ENCODE assay signal across 14 cellular contexts in the genomic region with DNA sequence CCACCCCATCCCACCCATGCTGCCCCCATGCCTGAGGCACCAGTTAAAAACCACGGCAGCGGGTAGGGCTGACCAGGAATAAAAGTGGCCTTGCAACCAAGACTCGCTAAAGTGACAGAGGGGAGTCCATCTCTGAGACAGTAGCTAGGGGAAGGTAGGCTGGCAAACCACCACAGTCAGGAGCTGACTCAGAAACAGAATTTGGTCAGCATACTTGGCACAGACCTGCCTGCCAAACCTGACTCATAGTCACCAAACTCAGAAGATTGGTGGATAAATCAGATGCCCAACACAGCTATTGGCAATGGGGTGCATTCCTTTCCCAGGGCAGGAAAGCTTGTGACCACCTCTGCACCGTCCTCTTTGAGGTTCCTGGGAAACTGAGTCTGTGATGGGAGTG.
A peak's percentile ranks its signal among the peaks of the same experiment; 100 is the strongest.
DNase-seq lines count a peak whose midpoint lies in the region; ATAC-seq and TF ChIP-seq lines count a peak whose summit lies in the region.
"Had no signal": no experiment of that assay in that cellular context is flagged by ENCODE, and none has a peak within 500 bp of the region (broad histone marks: within the 10 kb centered on the region; RNA-seq: fewer than 3 reads in every experiment).

No MANE protein-coding gene starts in this region.

- peak; percentile 83 for DNase-seq in MCF 10A (ENCODE audit: unreplicated experiment)
- no peak for DNase-seq in breast epithelium (ENCODE audit: low spot score in 2 of 2)
- peak; percentile 61 for DNase-seq in NCI-H226
- DNase-seq in stimulated activated naive CD8-positive, alpha-beta T cell treated with anti-CD3 and anti-CD28 coated beads, Interleukin-15, amount 100 ng/mL, for 72 hours, result peak in 1 of 2 donors; percentile 46
- no peak for DNase-seq in NCI-H2171 (lab: John Stamatoyannopoulos, UW)
- no peak for DNase-seq in NK-92 (lab: John Stamatoyannopoulos, UW; ENCODE audit: unreplicated experiment)
- no peak for DNase-seq in aorta
- DNase-seq: NCI-H1417, NCI-H82, sigmoid colon had no signal

- H3K27me3 Mint-ChIP-seq in MCF 10A (ENCODE audit: insufficient read depth, unreplicated experiment), result peaks cover 23% of the 10 kb centered on the region
- peaks cover 8% of the 10 kb centered on the region for H3K27me3 Mint-ChIP-seq in stimulated activated naive CD8-positive, alpha-beta T cell treated with anti-CD3 and anti-CD28 coated beads, Interleukin-15, amount 100 ng/mL, for 72 hours
- H3K27me3 Mint-ChIP-seq: activated naive CD4-positive, alpha-beta T cell treated with anti-CD3 and anti-CD28 coated beads, Interleukin-2, amount 50 U/mL, for 24 hours had no signal

- H3K27ac Mint-ChIP-seq in MCF 10A (ENCODE audit: low read depth, unreplicated experiment), result no peak overlapping the region
- H3K27ac Mint-ChIP-seq in stimulated activated naive CD8-positive, alpha-beta T cell treated with anti-CD3 and anti-CD28 coated beads, Interleukin-15, amount 100 ng/mL, for 72 hours, result no peak overlapping the region
- H3K27ac Mint-ChIP-seq: activated naive CD4-positive, alpha-beta T cell treated with anti-CD3 and anti-CD28 coated beads, Interleukin-2, amount 50 U/mL, for 24 hours had no signal

- H3K9me3 ChIP-seq in breast epithelium (no peaks in the 10 kb centered on the region), aorta (ENCODE audit: control insufficient read depth, low read length) (no peaks in the 10 kb centered on the region)
- H3K9me3 ChIP-seq: sigmoid colon had no signal

- H3K27ac ChIP-seq in breast epithelium (no peak overlapping the region), aorta (ENCODE audit: low read depth in 1 of 2, low read length in 2 of 2) (no peak overlapping the region)
- H3K27ac ChIP-seq: C4-2B had no signal

- no peak for TF ChIP-seq CTCF in MCF 10A (IDR thresholded peaks at IDR 0.05; ENCODE audit: unreplicated experiment)
- no peak for TF ChIP-seq CTCF in breast epithelium (IDR thresholded peaks at IDR 0.05)

- 83 to 87% methylated on average over 4 of the region's 4 CpGs for WGBS in aorta, 2 donors

- H3K36me3 Mint-ChIP-seq in MCF 10A (ENCODE audit: insufficient read depth, unreplicated experiment), result no peaks in the 10 kb centered on the region
- H3K36me3 Mint-ChIP-seq: activated naive CD4-positive, alpha-beta T cell treated with anti-CD3 and anti-CD28 coated beads, Interleukin-2, amount 50 U/mL, for 24 hours; natural killer cell treated with Interleukin-12 subunit alpha and Interleukin-12 subunit beta and Interleukin-15 and Interleukin-18, amount 100 ng/mL, for 72 hours had no signal

- intact Hi-C loops in MCF 10A (cut with micrococcal nuclease), result loop anchor here (10.0 kb wide), 2 partner anchors 169 to 191 kb away; a partner anchor contains a TSS
- intact Hi-C loops in breast epithelium (cut with DNase I; ENCODE audit: low total_unique reads), result no loop called here
- intact Hi-C loops in aorta (cut with DNase I), result loop anchor here (10.0 kb wide), 3 partner anchors 169 to 361 kb away; no protein-coding TSS in a partner anchor

- no peaks in the 10 kb centered on the region for H3K36me3 ChIP-seq in breast epithelium
- no peaks in the 10 kb centered on the region for H3K36me3 ChIP-seq in aorta (ENCODE audit: control insufficient read depth in 1 of 2, insufficient read depth in 2 of 2, low read length in 1 of 2)
- H3K36me3 ChIP-seq: sigmoid colon had no signal

- no peaks in the 10 kb centered on the region for H3K9me3 Mint-ChIP-seq in MCF 10A (ENCODE audit: unreplicated experiment)
- no peaks in the 10 kb centered on the region for H3K9me3 Mint-ChIP-seq in stimulated activated naive CD8-positive, alpha-beta T cell treated with anti-CD3 and anti-CD28 coated beads, Interleukin-15, amount 100 ng/mL, for 72 hours
- H3K9me3 Mint-ChIP-seq: activated naive CD4-positive, alpha-beta T cell treated with anti-CD3 and anti-CD28 coated beads, Interleukin-2, amount 50 U/mL, for 24 hours; natural killer cell treated with Interleukin-12 subunit alpha and Interleukin-12 subunit beta and Interleukin-15 and Interleukin-18, amount 100 ng/mL, for 72 hours had no signal

- no TSS peak for BruUV-seq in MCF 10A (replicated peaks; lab: Mats Ljungman, UMichigan)

- CTCF ChIA-PET in MCF 10A (lab: Yijun Ruan, JAX), result no interaction called here

- H3K4me3 ChIP-seq in breast epithelium (no peak overlapping the region), aorta (ENCODE audit: low read length in 2 of 2) (no peak overlapping the region)
- H3K4me3 ChIP-seq: sigmoid colon had no signal

- POLR2A ChIA-PET in MCF 10A (lab: Yijun Ruan, JAX), result interaction anchor here (0.9 kb wide), 1 partner anchor 61 kb away, joined by 3 read pairs; no protein-coding TSS in a partner anchor

- peaks cover 21% of the 10 kb centered on the region for H3K4me1 Mint-ChIP-seq in MCF 10A (ENCODE audit: insufficient read depth, unreplicated experiment)
- H3K4me1 Mint-ChIP-seq in stimulated activated naive CD8-positive, alpha-beta T cell treated with anti-CD3 and anti-CD28 coated beads, Interleukin-15, amount 100 ng/mL, for 72 hours, result peaks cover 33% of the 10 kb centered on the region

- ATAC-seq in esophagus mucosa, result peak; percentile 33
- ATAC-seq in stimulated activated naive CD8-positive, alpha-beta T cell treated with anti-CD3 and anti-CD28 coated beads, Interleukin-15, amount 100 ng/mL, for 72 hours, result peak; percentile 90
- ATAC-seq in aorta (ENCODE audit: low FRiP score), result no peak

- TF ChIP-seq POLR2A in breast epithelium (IDR thresholded peaks at IDR 0.05), result no peak

- H3K27me3 ChIP-seq in breast epithelium (peaks cover 0 to 72% of the 10 kb centered on the region in 2 donors), aorta (ENCODE audit: control insufficient read depth in 1 of 2, insufficient read depth in 2 of 2, low read length in 1 of 2) (no peaks in the 10 kb centered on the region)

- H3K4me1 ChIP-seq in breast epithelium (no peaks in the 10 kb centered on the region), aorta (ENCODE audit: control insufficient read depth in 1 of 2, insufficient read depth in 2 of 2, low read length in 2 of 2) (no peaks in the 10 kb centered on the region)

- H3K4me3 Mint-ChIP-seq in MCF 10A (ENCODE audit: unreplicated experiment), result no peak overlapping the region
- no peak overlapping the region for H3K4me3 Mint-ChIP-seq in stimulated activated naive CD8-positive, alpha-beta T cell treated with anti-CD3 and anti-CD28 coated beads, Interleukin-15, amount 100 ng/mL, for 72 hours
- H3K4me3 Mint-ChIP-seq: activated naive CD4-positive, alpha-beta T cell treated with anti-CD3 and anti-CD28 coated beads, Interleukin-2, amount 50 U/mL, for 24 hours had no signal

Comparison
In these comparisons a context has a peak if more than half of its experiments do, and no peak if none do; other contexts are left out.
1. DNase-seq: peak in MCF 10A (single experiment) and NCI-H226 (single experiment); none in breast epithelium (0 of 2), NCI-H2171 (single experiment), NK-92 (single experiment) and aorta (0 of 2).